Comparison of ENCODE assay signal across 8 cellular contexts in the genomic region with DNA sequence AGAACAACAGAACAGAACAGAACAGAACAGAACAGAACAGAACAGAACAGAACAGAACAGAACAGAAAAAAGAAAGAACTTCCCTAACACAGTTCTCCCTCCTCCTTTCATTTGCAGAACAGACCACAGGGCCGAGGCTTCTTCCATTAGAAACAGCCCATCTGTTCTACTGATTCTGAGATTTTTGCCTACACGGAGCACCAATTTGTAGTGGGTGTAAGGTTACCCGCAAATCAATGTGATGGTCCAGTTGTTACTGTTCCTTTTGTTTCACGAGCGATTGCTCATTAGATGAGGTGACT. TPM values are rescaled to one million over a fixed set of nuclear protein-coding genes. Genes with fewer than 3 reads are reported as not detected.
A peak's percentile ranks its signal among the peaks of the same experiment; 100 is the strongest.
DNase-seq lines count a peak whose midpoint lies in the region; ATAC-seq, FAIRE-seq and TF ChIP-seq lines count a peak whose summit lies in the region.

No MANE protein-coding gene starts in this region.

- in situ Hi-C loops in ACHN (cut with HindIII; ENCODE audit: low pct_ligation_motif_present, low pct_unique_long_range_greater_than_20kb, low sequenced_read_pairs): no loop called here

- DNase-seq in NT2/D1 (ENCODE audit: low read depth, low spot score): no peak
- no peak for DNase-seq in endothelial cell (ENCODE audit: low spot score)
- no peak for DNase-seq in neural crest cell (ENCODE audit: low read depth, low spot score)
- no peak for DNase-seq in erythroblast (lab: John Stamatoyannopoulos, UW)
- DNase-seq in ACHN: no peak
- no peak for DNase-seq in frontal cortex (ENCODE audit: low spot score in 2 of 2)

- no peaks in the 10 kb centered on the region for H3K27me3 ChIP-seq in NT2/D1 (ENCODE audit: insufficient read depth, insufficient read length)

- H3K9me3 Mint-ChIP-seq in endothelial cell (ENCODE audit: unreplicated experiment) (no peaks in the 10 kb centered on the region), neural crest cell (no peaks in the 10 kb centered on the region)

- FAIRE-seq in frontal cortex (lab: Jason Lieb, UNC): no peak

- H3K27me3 Mint-ChIP-seq in endothelial cell (ENCODE audit: unreplicated experiment): peaks cover 7% of the 10 kb centered on the region
- H3K27me3 Mint-ChIP-seq in neural crest cell (ENCODE audit: low read depth): no peaks in the 10 kb centered on the region

- TF ChIP-seq CTCF in C4-2B (conservative IDR thresholded peaks at IDR 0.05): no peak
- TF ChIP-seq CTCF in endothelial cell (IDR thresholded peaks at IDR 0.05; ENCODE audit: unreplicated experiment): no peak
- TF ChIP-seq CTCF in neural crest cell (conservative IDR thresholded peaks at IDR 0.05): no peak

- ATAC-seq in GM18505 (IDR thresholded peaks at IDR 0.05; ENCODE audit: unreplicated experiment): no peak

- no peaks in the 10 kb centered on the region for H3K36me3 Mint-ChIP-seq in endothelial cell (ENCODE audit: low read depth, unreplicated experiment)
- H3K36me3 Mint-ChIP-seq in neural crest cell (ENCODE audit: low read depth): peaks cover 6% of the 10 kb centered on the region

- no peaks in the 10 kb centered on the region for H3K9me3 ChIP-seq in NT2/D1 (ENCODE audit: insufficient read depth, low read length)

- TF ChIP-seq POLR2A in erythroblast (IDR thresholded peaks at IDR 0.05; ENCODE audit: low read length): no peak
- no peak for TF ChIP-seq POLR2A in GM18505 (IDR thresholded peaks at IDR 0.05; ENCODE audit: borderline replicate concordance, extremely low read depth, insufficient read depth, insufficient read length)

- peak overlapping the region; percentile 72 for H3K9ac ChIP-seq in NT2/D1 (ENCODE audit: insufficient read length, low read depth)

- H3K4me3 ChIP-seq in NT2/D1 (ENCODE audit: insufficient read length, low read depth): peak overlapping the region; percentile 51

- H3K27ac ChIP-seq in C4-2B: peak overlapping the region; percentile 98

- no peaks in the 10 kb centered on the region for H3K4me1 ChIP-seq in NT2/D1 (ENCODE audit: insufficient read depth, insufficient read length)

- peaks cover 9% of the 10 kb centered on the region for H3K4me1 Mint-ChIP-seq in endothelial cell (ENCODE audit: unreplicated experiment)
- H3K4me1 Mint-ChIP-seq in neural crest cell: peaks cover 38% of the 10 kb centered on the region

- H3K27ac Mint-ChIP-seq in endothelial cell (ENCODE audit: unreplicated experiment) (no peak overlapping the region), neural crest cell (ENCODE audit: unreplicated experiment) (no peak overlapping the region)

- H3K4me3 Mint-ChIP-seq in endothelial cell (ENCODE audit: unreplicated experiment): peak overlapping the region; percentile 87
- H3K4me3 Mint-ChIP-seq in neural crest cell: peak overlapping the region; percentile 92

- H3K36me3 ChIP-seq in NT2/D1 (ENCODE audit: insufficient read depth, insufficient read length, low read length): no peaks in the 10 kb centered on the region

RNA-seq across cellular contexts. Expression of a gene that starts 0.7 kb away (rescaled TPM):
- total RNA-seq in endothelial cell (ENCODE audit: unreplicated experiment) (6.0 TPM), neural crest cell (7.6 and 8.6 TPM in 2 replicates), frontal cortex (23.2 TPM)
